In genomic region chr7:156693627-156694026, GRCh38 we compare ENCODE assay signal across 25 cellular contexts. TPM values are rescaled to one million over a fixed set of nuclear protein-coding genes. Genes with fewer than 3 reads are reported as not detected.
"Had no signal": no experiment of that assay in that cellular context is flagged by ENCODE, and none has a peak within 500 bp of the region (broad histone marks: within the 10 kb centered on the region; RNA-seq: fewer than 3 reads in every experiment).

No MANE protein-coding gene starts in this region.

- H3K36me3 ChIP-seq: pancreas, prostate gland, thoracic aorta, uterus had no signal

- H3K4me3 ChIP-seq: left ventricle myocardium inferior, lung, pancreas, prostate gland, sigmoid colon, spleen, suprapubic skin, thoracic aorta, tibial artery, uterus had no signal

- H3K9me3 ChIP-seq: pancreas, prostate gland had no signal

- H3K27me3 ChIP-seq: pancreas, sigmoid colon, spleen, suprapubic skin, tibial artery, uterus had no signal

- DNase-seq: hippocampal formation; kidney glomerular epithelial cell; left cardiac atrium; left ventricle myocardium inferior; midbrain; naive thymus-derived CD8-positive, alpha-beta T cell; nucleus accumbens; pancreas; posterior cingulate gyrus; retina; right cardiac atrium; sigmoid colon; small intestine; spleen; stimulated activated CD4-positive, alpha-beta T cell treated with anti-CD3 and anti-CD28 coated beads, Interleukin-4, amount 100 ng/mL, for 24 hours; stimulated activated naive CD4-positive, alpha-beta T cell; tibial artery; uterus had no signal

- ATAC-seq: left cardiac atrium; naive thymus-derived CD8-positive, alpha-beta T cell; pancreas; right cardiac atrium; stimulated activated effector memory CD8-positive, alpha-beta T cell treated with anti-CD3 and anti-CD28 coated beads, Interleukin-12 subunit alpha, Interleukin-12 subunit beta, amount 100 ng/mL, for 72 hours had no signal

- H3K4me1 ChIP-seq: left ventricle myocardium inferior, pancreas, prostate gland, sigmoid colon, spleen, suprapubic skin, tibial artery, uterus had no signal

- FAIRE-seq: keratinocyte, pancreas, small intestine had no signal

- H3K27ac ChIP-seq: left ventricle myocardium inferior, pancreas, prostate gland, sigmoid colon, spleen, suprapubic skin, thoracic aorta, tibial artery, uterus had no signal

RNA-seq across cellular contexts. Expression of gene RNF32, which starts 53.1 kb away (rescaled TPM):
- total RNA-seq: left ventricle myocardium inferior, mesenteric fat pad, thoracic aorta had no signal
